ENCODE assay signal across 23 cellular contexts in genomic region chr10:116163732-116164131, GRCh38.
"Had no signal": no experiment of that assay in that cellular context is flagged by ENCODE, and none has a peak within 500 bp of the region (broad histone marks: within the 10 kb centered on the region; RNA-seq: fewer than 3 reads in every experiment).

No MANE protein-coding gene starts in this region.

- H3K27me3 Mint-ChIP-seq: memory B cell, progenitor cell of endocrine pancreas had no signal

- H3K4me3 Mint-ChIP-seq: memory B cell; natural killer cell; stimulated activated naive CD8-positive, alpha-beta T cell treated with anti-CD3 and anti-CD28 coated beads, Interleukin-15, amount 100 ng/mL, for 72 hours had no signal

- H3K9me3 ChIP-seq: suprapubic skin, transverse colon, upper lobe of right lung, uterus had no signal

- H3K27me3 ChIP-seq: suprapubic skin, transverse colon, upper lobe of right lung, uterus had no signal

- H3K27ac Mint-ChIP-seq: memory B cell; natural killer cell; progenitor cell of endocrine pancreas; stimulated activated naive CD8-positive, alpha-beta T cell treated with anti-CD3 and anti-CD28 coated beads, Interleukin-15, amount 100 ng/mL, for 72 hours had no signal

- H3K9ac ChIP-seq: parathyroid adenoma had no signal

- H3K4me1 ChIP-seq: parathyroid adenoma, suprapubic skin, transverse colon, upper lobe of right lung, uterus had no signal

- H3K4me3 ChIP-seq: coronary artery, lung, smooth muscle cell, suprapubic skin, transverse colon, upper lobe of right lung, uterus had no signal

- H3K36me3 ChIP-seq: suprapubic skin, transverse colon, upper lobe of right lung, uterus had no signal

- H3K36me3 Mint-ChIP-seq: memory B cell had no signal

- H3K79me2 ChIP-seq: parathyroid adenoma had no signal

- FAIRE-seq: endometrium, kidney had no signal

- H2AFZ ChIP-seq: parathyroid adenoma had no signal

- ATAC-seq: left lobe of liver, natural killer cell, sciatic nerve, upper lobe of right lung had no signal

- H3K4me2 ChIP-seq: smooth muscle cell had no signal

- DNase-seq: dermis blood vessel endothelial cell; effector memory CD4-positive, alpha-beta T cell; kidney; natural killer cell; stimulated activated CD4-positive, alpha-beta T cell treated with anti-CD3 and anti-CD28 coated beads, Interleukin-12 subunit alpha, Interleukin-12 subunit beta, amount 100 ng/mL, for 4 hours; stimulated activated CD4-positive, alpha-beta T cell treated with anti-CD3 and anti-CD28 coated beads, Interleukin-1b, Interleukin-23, amount 100 ng/mL, for 48 hours; stimulated activated CD4-positive, alpha-beta T cell treated with anti-CD3 and anti-CD28 coated beads, Interleukin-4, amount 100 ng/mL, for 1 hour; stimulated activated CD8-positive, alpha-beta memory T cell treated with anti-CD3 and anti-CD28 coated beads, Interleukin-4, amount 100 ng/mL, for 48 hours; stimulated activated naive CD4-positive, alpha-beta T cell; stimulated activated naive CD8-positive, alpha-beta T cell treated with anti-CD3 and anti-CD28 coated beads, Interleukin-15, amount 100 ng/mL, for 72 hours; transverse colon; upper lobe of right lung; uterus had no signal

- H3K27ac ChIP-seq: coronary artery, parathyroid adenoma, suprapubic skin, transverse colon, upper lobe of right lung, uterus had no signal

- H3K4me1 Mint-ChIP-seq: memory B cell; natural killer cell; stimulated activated naive CD8-positive, alpha-beta T cell treated with anti-CD3 and anti-CD28 coated beads, Interleukin-15, amount 100 ng/mL, for 72 hours had no signal
